ENCODE assay signal across 31 cellular contexts in the genomic region with DNA sequence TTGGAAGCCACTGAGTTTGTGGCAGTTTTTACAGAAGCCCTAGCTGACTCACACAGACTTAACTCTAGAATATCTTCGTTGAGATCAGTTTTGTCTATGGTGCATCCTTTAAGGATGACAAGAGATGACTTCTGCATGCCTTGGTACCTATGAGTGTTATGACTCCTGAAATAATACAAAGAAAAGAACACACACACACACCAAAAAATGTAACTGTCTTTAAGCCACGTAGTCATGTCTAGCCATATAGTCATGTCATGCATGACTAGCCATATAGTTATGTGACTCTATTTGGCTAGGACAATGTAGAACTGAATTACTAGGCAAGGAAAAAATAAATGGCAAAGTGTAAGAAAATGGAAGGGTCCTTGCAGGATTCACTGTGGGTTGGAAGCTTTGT.
DNase-seq lines count a peak whose midpoint lies in the region; ATAC-seq and TF ChIP-seq lines count a peak whose summit lies in the region.
"Had no signal": no experiment of that assay in that cellular context is flagged by ENCODE, and none has a peak within 500 bp of the region (broad histone marks: within the 10 kb centered on the region; RNA-seq: fewer than 3 reads in every experiment).

No MANE protein-coding gene starts in this region.

- H3K9me3 ChIP-seq in parathyroid adenoma (ENCODE audit: control insufficient read depth, low read length) = no peaks in the 10 kb centered on the region
- no peaks in the 10 kb centered on the region for H3K9me3 ChIP-seq in osteoblast (ENCODE audit: low read depth, low read length)
- H3K9me3 ChIP-seq: A549, BE2C, BLaER1, Caco-2 had no signal

- H2AFZ ChIP-seq in parathyroid adenoma (peak overlapping the region; percentile 7), osteoblast (ENCODE audit: low read length) (no peak overlapping the region)

- H3K36me3 Mint-ChIP-seq in osteocyte (ENCODE audit: unreplicated experiment) = no peaks in the 10 kb centered on the region
- H3K36me3 Mint-ChIP-seq: CD14-positive monocyte; CD4-positive, alpha-beta memory T cell; CD4-positive, CD25-positive, alpha-beta regulatory T cell; CD8-positive, alpha-beta memory T cell; CD8-positive, alpha-beta T cell had no signal

- no peak for TF ChIP-seq CTCF in foreskin keratinocyte (conservative IDR thresholded peaks at IDR 0.05)
- no peak for TF ChIP-seq CTCF in parathyroid adenoma (IDR thresholded peaks at IDR 0.05)
- TF ChIP-seq CTCF in osteoblast (IDR thresholded peaks at IDR 0.05; ENCODE audit: extremely low read depth, low read depth, low read length) = no peak
- TF ChIP-seq CTCF in osteocyte (IDR thresholded peaks at IDR 0.05) = no peak

- H3K27me3 ChIP-seq in foreskin keratinocyte = no peaks in the 10 kb centered on the region
- no peaks in the 10 kb centered on the region for H3K27me3 ChIP-seq in parathyroid adenoma (ENCODE audit: control insufficient read depth, insufficient read depth, low read length)
- H3K27me3 ChIP-seq in osteoblast (ENCODE audit: insufficient read depth, low read length) = no peaks in the 10 kb centered on the region
- H3K27me3 ChIP-seq: BE2C, BLaER1 had no signal

- H3K9ac ChIP-seq in parathyroid adenoma = no peak overlapping the region
- H3K9ac ChIP-seq: BLaER1; BLaER1 treated with 17β-estradiol and CSF1 and Interleukin-3, amounts not matched to agents 10 nM and 100 nM had no signal

- H4K20me1 ChIP-seq in osteoblast (ENCODE audit: insufficient read depth, low read length) = no peaks in the 10 kb centered on the region
- H4K20me1 ChIP-seq: BLaER1; BLaER1 treated with 17β-estradiol and CSF1 and Interleukin-3, amounts not matched to agents 10 nM and 100 nM had no signal

- H3K4me2 ChIP-seq in parathyroid adenoma (ENCODE audit: low read length) (no peak overlapping the region), osteoblast (ENCODE audit: insufficient read depth, low read length) (no peak overlapping the region)
- H3K4me2 ChIP-seq: A549; BLaER1; BLaER1 treated with 17β-estradiol and CSF1 and Interleukin-3, amounts not matched to agents 10 nM and 100 nM had no signal

- H3K27me3 Mint-ChIP-seq in osteocyte (ENCODE audit: unreplicated experiment) = no peaks in the 10 kb centered on the region
- H3K27me3 Mint-ChIP-seq: B cell; CD4-positive, alpha-beta memory T cell; CD4-positive, alpha-beta T cell; CD4-positive, CD25-positive, alpha-beta regulatory T cell; CD8-positive, alpha-beta memory T cell had no signal

- no peak overlapping the region for H3K4me3 Mint-ChIP-seq in osteocyte (ENCODE audit: unreplicated experiment)
- H3K4me3 Mint-ChIP-seq: B cell; CD14-positive monocyte; CD4-positive, alpha-beta memory T cell; CD4-positive, alpha-beta T cell; CD4-positive, CD25-positive, alpha-beta regulatory T cell; CD8-positive, alpha-beta memory T cell; CD8-positive, alpha-beta T cell had no signal

- H3K27ac ChIP-seq in foreskin keratinocyte (no peak overlapping the region), parathyroid adenoma (no peak overlapping the region), osteoblast (ENCODE audit: low read depth, low read length) (no peak overlapping the region)
- H3K27ac ChIP-seq: 22Rv1; A549; BLaER1; BLaER1 treated with 17β-estradiol and CSF1 and Interleukin-3, amounts not matched to agents 10 nM and 100 nM; C4-2B had no signal

- H3K4me3 ChIP-seq in parathyroid adenoma (ENCODE audit: low read depth, low read length) (no peak overlapping the region), osteoblast (ENCODE audit: insufficient read depth, low read length) (no peak overlapping the region)
- H3K4me3 ChIP-seq: A549; BLaER1; BLaER1 treated with 17β-estradiol and CSF1 and Interleukin-3, amounts not matched to agents 10 nM and 100 nM had no signal

- H3K4me1 ChIP-seq in foreskin keratinocyte (no peaks in the 10 kb centered on the region), parathyroid adenoma (no peaks in the 10 kb centered on the region), osteoblast (ENCODE audit: insufficient read depth, low read length) (no peaks in the 10 kb centered on the region)
- H3K4me1 ChIP-seq: A549, BE2C, Caco-2 had no signal

- H3K4me1 Mint-ChIP-seq in osteocyte (ENCODE audit: unreplicated experiment) = no peaks in the 10 kb centered on the region
- H3K4me1 Mint-ChIP-seq: CD4-positive, alpha-beta memory T cell; CD4-positive, CD25-positive, alpha-beta regulatory T cell; CD8-positive, alpha-beta memory T cell had no signal

- DNase-seq in AG08395 (ENCODE audit: low spot score) (peak; percentile 3), foreskin keratinocyte (peak in 1 of 2 donors; percentile 51), DMS79 (lab: John Stamatoyannopoulos, UW) (no peak), osteoblast (ENCODE audit: insufficient read length, low spot score, missing footprints) (no peak), osteocyte (ENCODE audit: extremely low spot score, unreplicated experiment) (no peak)
- DNase-seq: ACHN; AML-193; BE2C; C1 segment of cervical spinal cord; Caco-2; Calu3; CD4-positive, alpha-beta memory T cell; CD4-positive, alpha-beta T cell; CD4-positive, CD25-positive, alpha-beta regulatory T cell; CD8-positive, alpha-beta memory T cell; CD8-positive, alpha-beta T cell; COR-L47; DMS 273 treated with DMSO at 0.1 percent for 48 hours; DMS153; DMS53; DMS79 treated with DMSO at 0.1 percent for 48 hours; DND-41; EL had no signal

- H3K36me3 ChIP-seq in parathyroid adenoma (ENCODE audit: control insufficient read depth, insufficient read depth, low read length) = no peaks in the 10 kb centered on the region
- no peaks in the 10 kb centered on the region for H3K36me3 ChIP-seq in osteoblast (ENCODE audit: insufficient read depth, low read length)
- H3K36me3 ChIP-seq: BE2C; BLaER1; BLaER1 treated with 17β-estradiol and CSF1 and Interleukin-3, amounts not matched to agents 10 nM and 100 nM had no signal

- H3K79me2 ChIP-seq in parathyroid adenoma (no peaks in the 10 kb centered on the region), osteoblast (ENCODE audit: insufficient read depth, low read length) (no peaks in the 10 kb centered on the region)

- peaks cover 59% of the 10 kb centered on the region for H3K9me3 Mint-ChIP-seq in osteocyte (ENCODE audit: unreplicated experiment)
- H3K9me3 Mint-ChIP-seq: CD8-positive, alpha-beta T cell had no signal

- ATAC-seq in foreskin keratinocyte = peak; percentile 76
- ATAC-seq: A549; CD8-positive, alpha-beta T cell had no signal

- no peak overlapping the region for H3K27ac Mint-ChIP-seq in osteocyte (ENCODE audit: unreplicated experiment)
- H3K27ac Mint-ChIP-seq: B cell; CD14-positive monocyte; CD4-positive, alpha-beta memory T cell; CD4-positive, alpha-beta T cell; CD4-positive, CD25-positive, alpha-beta regulatory T cell; CD8-positive, alpha-beta memory T cell; CD8-positive, alpha-beta T cell had no signal
